Comparison of ENCODE assay signal across 25 cellular contexts in genomic region chr17:15896277-15896676, GRCh38.
"Had no signal": no experiment of that assay in that cellular context is flagged by ENCODE, and none has a peak within 500 bp of the region (broad histone marks: within the 10 kb centered on the region; RNA-seq: fewer than 3 reads in every experiment).

No MANE protein-coding gene starts in this region.

- DNase-seq: activated CD4-positive, alpha-beta memory T cell treated with anti-CD3 and anti-CD28 coated beads, Interleukin-2, amount 10 ng/mL, durations not matched to agents 7 days and 5 days; activated CD4-positive, alpha-beta T cell treated with anti-CD3 and anti-CD28 coated beads for 48 hours; activated CD8-positive, alpha-beta memory T cell treated with anti-CD3 and anti-CD28 coated beads, Interleukin-2, amount 50 U/mL, for 48 hours; activated T-cell treated with anti-CD3 and anti-CD28 coated beads, Interleukin-2, amount 50 U/mL, for 24 hours; amygdala; central memory CD4-positive, alpha-beta T cell; endodermal cell; foreskin fibroblast; head of caudate nucleus; hippocampal formation; naive B cell; right cardiac atrium; stimulated activated CD4-positive, alpha-beta T cell treated with anti-CD3 and anti-CD28 coated beads, Interleukin-15, amount 100 ng/mL, for 24 hours; stimulated activated naive B cell treated with anti-CD40 and anti-IgM and Interleukin-4, amounts not matched to agents 10 μg/mL and 1 μg/mL and 100 μg/mL, for 72 hours; stomach; T1000; thyroid gland; upper lobe of right lung; WERI-Rb-1 had no signal

- H3K4me3 Mint-ChIP-seq: activated CD4-positive, alpha-beta memory T cell treated with anti-CD3 and anti-CD28 coated beads, Interleukin-2, amount 10 ng/mL, durations not matched to agents 7 days and 5 days; activated T-cell treated with anti-CD3 and anti-CD28 coated beads, Interleukin-2, amount 50 U/mL, for 24 hours; dendritic cell treated with granulocyte-macrophage colony-stimulating factor and Interleukin-4, amounts not matched to agents 40 ng/mL and 50 ng/mL, for 4 days; endodermal cell; mesothelial cell of epicardium; stimulated activated naive B cell treated with anti-CD40 and anti-IgM and Interleukin-4, amounts not matched to agents 10 μg/mL and 1 μg/mL and 100 μg/mL, for 72 hours; T-helper 1 cell treated with Interleukin-12 subunit alpha and Interleukin-12 subunit beta and Interleukin-4 antibody, amounts not matched to agents 30 μg/mL and 1 μg/mL, for 36 hours had no signal

- H3K9me3 Mint-ChIP-seq: activated T-cell treated with anti-CD3 and anti-CD28 coated beads, Interleukin-2, amount 50 U/mL, for 24 hours; naive B cell; T-helper 1 cell treated with Interleukin-12 subunit alpha and Interleukin-12 subunit beta and Interleukin-4 antibody, amounts not matched to agents 30 μg/mL and 1 μg/mL, for 36 hours had no signal

- H3K27me3 Mint-ChIP-seq: naive B cell had no signal

- H3K4me1 ChIP-seq: breast epithelium had no signal

- H3K36me3 Mint-ChIP-seq: mesothelial cell of epicardium; naive B cell; stimulated activated naive B cell treated with anti-CD40 and anti-IgM and Interleukin-4, amounts not matched to agents 10 μg/mL and 1 μg/mL and 100 μg/mL, for 72 hours had no signal

- H3K27ac Mint-ChIP-seq: activated CD4-positive, alpha-beta memory T cell treated with anti-CD3 and anti-CD28 coated beads, Interleukin-2, amount 10 ng/mL, durations not matched to agents 7 days and 5 days; activated T-cell treated with anti-CD3 and anti-CD28 coated beads, Interleukin-2, amount 50 U/mL, for 24 hours; dendritic cell treated with granulocyte-macrophage colony-stimulating factor and Interleukin-4, amounts not matched to agents 40 ng/mL and 50 ng/mL, for 4 days; endodermal cell; mesothelial cell of epicardium; stimulated activated naive B cell treated with anti-CD40 and anti-IgM and Interleukin-4, amounts not matched to agents 10 μg/mL and 1 μg/mL and 100 μg/mL, for 72 hours; T-helper 1 cell treated with Interleukin-12 subunit alpha and Interleukin-12 subunit beta and Interleukin-4 antibody, amounts not matched to agents 30 μg/mL and 1 μg/mL, for 36 hours had no signal

- H3K27me3 ChIP-seq: breast epithelium, stomach, thyroid gland, upper lobe of right lung had no signal

- H3K4me3 ChIP-seq: breast epithelium, stomach, thyroid gland, upper lobe of right lung had no signal

- H3K9me3 ChIP-seq: breast epithelium, stomach, thyroid gland, upper lobe of right lung had no signal

- ATAC-seq: activated CD4-positive, CD25-positive, alpha-beta regulatory T cell treated with anti-CD3 and anti-CD28 coated beads, Interleukin-2, amount 50 U/mL, for 24 hours; esophagus mucosa; right cardiac atrium; stimulated activated naive B cell treated with anti-CD40 and anti-IgM and Interleukin-4, amounts not matched to agents 10 μg/mL and 1 μg/mL and 100 μg/mL, for 72 hours; upper lobe of right lung had no signal

- H3K36me3 ChIP-seq: breast epithelium, stomach, thyroid gland, upper lobe of right lung, WERI-Rb-1 had no signal
